ENCODE assay signal across 8 cellular contexts in genomic region chr13:39656325-39656677, GRCh38.
DNase-seq lines count a peak whose midpoint lies in the region; ATAC-seq and TF ChIP-seq lines count a peak whose summit lies in the region.

No MANE protein-coding gene starts in this region.

- peak overlapping the region; percentile 94 for H3K4me3 Mint-ChIP-seq in stimulated activated memory B cell treated with anti-CD40 and anti-IgM and Interleukin-4, amounts not matched to agents 10 μg/mL and 1 μg/mL and 100 μg/mL, for 72 hours

- H3K27ac ChIP-seq in iPS DF 6.9 (ENCODE audit: low read length) = no peak overlapping the region

- no peak for TF ChIP-seq CTCF in WI38 (IDR thresholded peaks at IDR 0.05; ENCODE audit: low read depth, low read length)

- DNase-seq in iPS DF 6.9 (ENCODE audit: low read depth, low spot score) (no peak), NCI-H774 (lab: John Stamatoyannopoulos, UW) (no peak), middle frontal gyrus (ENCODE audit: extremely low spot score, low spot score) (no peak), T-helper 9 cell (no peak)

- H3K4me1 Mint-ChIP-seq in stimulated activated memory B cell treated with anti-CD40 and anti-IgM and Interleukin-4, amounts not matched to agents 10 μg/mL and 1 μg/mL and 100 μg/mL, for 72 hours = peaks cover 33% of the 10 kb centered on the region

- no peaks in the 10 kb centered on the region for H3K27me3 Mint-ChIP-seq in stimulated activated memory B cell treated with anti-CD40 and anti-IgM and Interleukin-4, amounts not matched to agents 10 μg/mL and 1 μg/mL and 100 μg/mL, for 72 hours

- ATAC-seq in GM18502 (IDR thresholded peaks at IDR 0.05; ENCODE audit: poor library complexity, unreplicated experiment) (peak; percentile 18), HG02623 (IDR thresholded peaks at IDR 0.05; ENCODE audit: unreplicated experiment) (peak; percentile 4)
- no peak for ATAC-seq in stimulated activated memory B cell treated with anti-CD40 and anti-IgM and Interleukin-4, amounts not matched to agents 10 μg/mL and 1 μg/mL and 100 μg/mL, for 72 hours

- H3K9me3 ChIP-seq in iPS DF 6.9 (ENCODE audit: control insufficient read depth, insufficient read depth, low read length) = no peaks in the 10 kb centered on the region

- H3K4me1 ChIP-seq in iPS DF 6.9 (ENCODE audit: control insufficient read depth, insufficient read depth, low read length) = no peaks in the 10 kb centered on the region

- no peaks in the 10 kb centered on the region for H3K36me3 Mint-ChIP-seq in stimulated activated memory B cell treated with anti-CD40 and anti-IgM and Interleukin-4, amounts not matched to agents 10 μg/mL and 1 μg/mL and 100 μg/mL, for 72 hours

- H3K4me3 ChIP-seq in WI38 (ENCODE audit: low read depth, low read length) = peak overlapping the region; percentile 94
- H3K4me3 ChIP-seq in iPS DF 6.9 (ENCODE audit: low read length) = peak overlapping the region; percentile 89; the same call in 1 of the 2 replicates

- no peaks in the 10 kb centered on the region for H3K9me3 Mint-ChIP-seq in stimulated activated memory B cell treated with anti-CD40 and anti-IgM and Interleukin-4, amounts not matched to agents 10 μg/mL and 1 μg/mL and 100 μg/mL, for 72 hours

- no peaks in the 10 kb centered on the region for H3K36me3 ChIP-seq in iPS DF 6.9 (ENCODE audit: control insufficient read depth, insufficient read depth, low read length)

- H3K27ac Mint-ChIP-seq in stimulated activated memory B cell treated with anti-CD40 and anti-IgM and Interleukin-4, amounts not matched to agents 10 μg/mL and 1 μg/mL and 100 μg/mL, for 72 hours = peak overlapping the region; percentile 90

- 100% methylated on average over 1 of the region's 7 CpGs for WGBS in iPS DF 6.9 (ENCODE audit: insufficient coverage, insufficient read length)

- no peaks in the 10 kb centered on the region for H3K27me3 ChIP-seq in iPS DF 6.9 (ENCODE audit: control insufficient read depth, insufficient read depth, low read length)
